In genomic region chr2:60479226-60480088, GRCh38 we compare ENCODE assay signal across 18 cellular contexts.
DNase-seq lines count a peak whose midpoint lies in the region; ATAC-seq, FAIRE-seq and TF ChIP-seq lines count a peak whose summit lies in the region.
"Had no signal": no experiment of that assay in that cellular context is flagged by ENCODE, and none has a peak within 500 bp of the region (broad histone marks: within the 10 kb centered on the region; RNA-seq: fewer than 3 reads in every experiment).

No MANE protein-coding gene starts in this region.

- H3K4me3 ChIP-seq in CD4-positive, CD25-positive, alpha-beta regulatory T cell (ENCODE audit: low read depth, low read length) = no peak overlapping the region
- H3K4me3 ChIP-seq in esophagus (ENCODE audit: low read depth in 1 of 2, low read length in 2 of 2) (no peak overlapping the region), prostate gland (no peak overlapping the region), gastroesophageal sphincter (no peak overlapping the region)
- H3K4me3 ChIP-seq: spleen had no signal

- H3K4me3 Mint-ChIP-seq in CD4-positive, CD25-positive, alpha-beta regulatory T cell = no peak overlapping the region
- H3K4me3 Mint-ChIP-seq in natural killer cell = no peak overlapping the region
- H3K4me3 Mint-ChIP-seq: activated CD4-positive, alpha-beta T cell treated with anti-CD3 and anti-CD28 coated beads, Interleukin-2, amount 10 ng/mL, durations not matched to agents 24 days and 14 days had no signal

- H3K27me3 Mint-ChIP-seq in CD4-positive, CD25-positive, alpha-beta regulatory T cell = peaks cover 17% of the 10 kb centered on the region
- H3K27me3 Mint-ChIP-seq in natural killer cell (ENCODE audit: low read depth in 2 of 2) = peaks cover 19 to 34% of the 10 kb centered on the region in 2 donors

- TF ChIP-seq CTCF in RWPE1 (conservative IDR thresholded peaks at IDR 0.05; ENCODE audit: low read depth) = no peak
- no peak for TF ChIP-seq CTCF in prostate gland (IDR thresholded peaks at IDR 0.05)
- TF ChIP-seq CTCF in gastroesophageal sphincter (IDR thresholded peaks at IDR 0.05) = no peak
- TF ChIP-seq CTCF in natural killer cell (IDR thresholded peaks at IDR 0.05) = no peak

- H3K4me1 ChIP-seq in CD4-positive, CD25-positive, alpha-beta regulatory T cell (ENCODE audit: control insufficient read depth, insufficient read depth, low read length, poor library complexity, severe bottlenecking) = no peaks in the 10 kb centered on the region
- H3K4me1 ChIP-seq in esophagus (ENCODE audit: control insufficient read depth in 2 of 2, insufficient read depth in 2 of 2, low read length in 1 of 2) (peaks cover 0 to 16% of the 10 kb centered on the region in 2 donors), prostate gland (replicated peaks) (no peaks in the 10 kb centered on the region), gastroesophageal sphincter (peaks cover 0 to 8% (median 0%) of the 10 kb centered on the region in 3 donors)

- peaks cover 0 to 2% (median 0%) of the 10 kb centered on the region in 4 donors for H3K4me1 Mint-ChIP-seq in CD4-positive, CD25-positive, alpha-beta regulatory T cell
- H3K4me1 Mint-ChIP-seq in natural killer cell = peaks cover 42 to 45% of the 10 kb centered on the region in 2 donors

- no peak for DNase-seq in CD4-positive, CD25-positive, alpha-beta regulatory T cell
- DNase-seq in RWPE1 (ENCODE audit: low spot score) = peak; percentile 64
- peak; percentile 75 for DNase-seq in prostate gland (ENCODE audit: low spot score)
- no peak for DNase-seq in GM12892 (ENCODE audit: insufficient read length)
- no peak for DNase-seq in natural killer cell
- DNase-seq: ACHN; activated CD4-positive, alpha-beta T cell treated with anti-CD3 and anti-CD28 coated beads, Interleukin-2, amount 10 ng/mL, durations not matched to agents 24 days and 14 days; caudate nucleus; MM.1S; SHP77 treated with DMSO at 0.1 percent for 48 hours; spleen; T-helper 9 cell had no signal

- no peak overlapping the region for H3K27ac ChIP-seq in CD4-positive, CD25-positive, alpha-beta regulatory T cell (ENCODE audit: insufficient read depth, low read length, poor library complexity, severe bottlenecking)
- H3K27ac ChIP-seq in RWPE1 (peak overlapping the region; percentile 83), esophagus (ENCODE audit: low read depth in 2 of 2, low read length in 1 of 2) (peak overlapping the region; percentile 79 to 96), prostate gland (peak overlapping the region; percentile 26 to 60), gastroesophageal sphincter (no peak overlapping the region)

- no peak for TF ChIP-seq POLR2A in prostate gland (IDR thresholded peaks at IDR 0.05)
- TF ChIP-seq POLR2A in gastroesophageal sphincter (IDR thresholded peaks at IDR 0.05) = no peak
- TF ChIP-seq POLR2A in GM12892 (IDR thresholded peaks at IDR 0.05; ENCODE audit: low read depth, low read length) = no peak

- peak overlapping the region in 2 of 3 donors; percentile 20 to 92 for H3K27ac Mint-ChIP-seq in CD4-positive, CD25-positive, alpha-beta regulatory T cell
- no peak overlapping the region for H3K27ac Mint-ChIP-seq in natural killer cell
- H3K27ac Mint-ChIP-seq: activated CD4-positive, alpha-beta T cell treated with anti-CD3 and anti-CD28 coated beads, Interleukin-2, amount 10 ng/mL, durations not matched to agents 24 days and 14 days had no signal

- CTCF ChIA-PET in RWPE1 (lab: Yijun Ruan, JAX) = interaction anchor here (0.7 to 1.1 kb wide), 4 partner anchors 21 to 730 kb away, joined by 3 to 4 read pairs (median 3); no protein-coding TSS in a partner anchor

- H3K36me3 ChIP-seq in CD4-positive, CD25-positive, alpha-beta regulatory T cell (ENCODE audit: control insufficient read depth, insufficient read depth, low read length) = no peaks in the 10 kb centered on the region
- no peaks in the 10 kb centered on the region for H3K36me3 ChIP-seq in esophagus (ENCODE audit: control insufficient read depth in 2 of 2, insufficient read depth in 2 of 2, low read length in 1 of 2)
- H3K36me3 ChIP-seq in prostate gland = no peaks in the 10 kb centered on the region
- no peaks in the 10 kb centered on the region for H3K36me3 ChIP-seq in gastroesophageal sphincter
- H3K36me3 ChIP-seq: spleen had no signal

- peaks cover 0 to 3% (median 0%) of the 10 kb centered on the region in 7 donors for H3K9me3 Mint-ChIP-seq in CD4-positive, CD25-positive, alpha-beta regulatory T cell
- H3K9me3 Mint-ChIP-seq in natural killer cell = no peaks in the 10 kb centered on the region
- H3K9me3 Mint-ChIP-seq: activated CD4-positive, alpha-beta T cell treated with anti-CD3 and anti-CD28 coated beads, Interleukin-2, amount 10 ng/mL, durations not matched to agents 24 days and 14 days; activated naive CD4-positive, alpha-beta T cell treated with anti-CD3 and anti-CD28 coated beads, Interleukin-2, amount 50 U/mL, for 72 hours had no signal

- TF ChIP-seq EP300 in gastroesophageal sphincter (IDR thresholded peaks at IDR 0.05) = no peak

- ATAC-seq in CD4-positive, CD25-positive, alpha-beta regulatory T cell (ENCODE audit: low read depth in 2 of 2) = no peak
- no peak for ATAC-seq in gastroesophageal sphincter
- no peak for ATAC-seq in HG03520 (IDR thresholded peaks at IDR 0.05; ENCODE audit: unreplicated experiment)
- no peak for ATAC-seq in natural killer cell
- ATAC-seq: activated naive CD4-positive, alpha-beta T cell treated with anti-CD3 and anti-CD28 coated beads, Interleukin-2, amount 50 U/mL, for 72 hours had no signal

- intact Hi-C loops in prostate gland (cut with DNase I) = no loop called here
- intact Hi-C loops in natural killer cell (cut with micrococcal nuclease) = no loop called here

- no peak for FAIRE-seq in GM12892 (lab: Jason Lieb, UNC)
- FAIRE-seq: G401.6, GM19239 had no signal

- H3K9me3 ChIP-seq in CD4-positive, CD25-positive, alpha-beta regulatory T cell (ENCODE audit: control insufficient read depth in 2 of 2, low read length in 2 of 2) = no peaks in the 10 kb centered on the region
- H3K9me3 ChIP-seq in esophagus (ENCODE audit: control insufficient read depth in 2 of 2, insufficient read depth in 1 of 2, low read depth in 1 of 2, low read length in 1 of 2) (no peaks in the 10 kb centered on the region), prostate gland (no peaks in the 10 kb centered on the region), gastroesophageal sphincter (no peaks in the 10 kb centered on the region)
- H3K9me3 ChIP-seq: spleen had no signal

- 52 to 65% methylated on average over 22 of the region's 22 CpGs for WGBS in esophagus, 2 donors
- 59% methylated on average over 22 of the region's 22 CpGs for WGBS in prostate gland
- 90 to 97% methylated on average over 14 to 16 of the region's 22 CpGs for WGBS in gastroesophageal sphincter (ENCODE audit: low coverage in 1 of 2), 2 donors

- H3K36me3 Mint-ChIP-seq in CD4-positive, CD25-positive, alpha-beta regulatory T cell = no peaks in the 10 kb centered on the region
- no peaks in the 10 kb centered on the region for H3K36me3 Mint-ChIP-seq in natural killer cell
- H3K36me3 Mint-ChIP-seq: activated naive CD4-positive, alpha-beta T cell treated with anti-CD3 and anti-CD28 coated beads, Interleukin-2, amount 50 U/mL, for 72 hours had no signal

- POLR2A ChIA-PET in RWPE1 (lab: Yijun Ruan, JAX; ENCODE audit: low non-redundant PET) = no interaction called here

- peaks cover 5% of the 10 kb centered on the region for H3K27me3 ChIP-seq in CD4-positive, CD25-positive, alpha-beta regulatory T cell (ENCODE audit: control insufficient read depth, insufficient read depth, low read length)
- H3K27me3 ChIP-seq in esophagus (ENCODE audit: control insufficient read depth in 1 of 2, insufficient read depth in 2 of 2, low read length in 2 of 2) = no peaks in the 10 kb centered on the region
- no peaks in the 10 kb centered on the region for H3K27me3 ChIP-seq in prostate gland (replicated peaks; ENCODE audit: insufficient read depth)
- H3K27me3 ChIP-seq in gastroesophageal sphincter = no peaks in the 10 kb centered on the region
- H3K27me3 ChIP-seq: spleen had no signal

Comparison
In these comparisons a context has a peak if more than half of its experiments do, and no peak if none do; other contexts are left out.
1. DNase-seq: peak in RWPE1 (single experiment) and prostate gland (single experiment); none in CD4-positive, CD25-positive, alpha-beta regulatory T cell (0 of 3), GM12892 (single experiment) and natural killer cell (single experiment).
2. H3K27ac ChIP-seq: peak in RWPE1 (single experiment), esophagus (2 of 2) and prostate gland (2 of 2); none in CD4-positive, CD25-positive, alpha-beta regulatory T cell (single experiment) and gastroesophageal sphincter (0 of 4).
3. H3K27ac Mint-ChIP-seq: peak in CD4-positive, CD25-positive, alpha-beta regulatory T cell (2 of 3); none in natural killer cell (0 of 2).